1 cellular context compared by ENCODE assay signal in the genomic region with DNA sequence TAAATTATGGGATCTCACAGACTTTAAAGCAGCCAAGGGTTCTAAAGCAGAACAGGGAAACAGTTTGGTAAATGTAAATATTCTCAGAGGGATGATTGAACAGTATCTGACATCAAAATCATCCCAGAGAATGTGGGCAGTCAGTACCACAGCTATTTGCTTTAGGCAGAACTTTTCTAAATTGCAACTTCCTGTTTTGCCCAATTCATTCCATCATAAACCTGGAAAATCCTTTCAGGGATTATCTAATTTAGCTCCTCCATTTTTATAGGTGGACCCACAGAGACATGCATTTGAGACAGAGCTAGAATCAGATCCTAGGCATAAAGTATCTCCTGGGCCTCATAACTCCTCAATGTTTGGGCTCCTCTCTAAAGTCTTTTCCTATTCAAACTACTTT.
TF ChIP-seq lines count a peak whose summit lies in the region.

No MANE protein-coding gene starts in this region.

TF ChIP-seq in SK-N-SH, 30 proteins besides CTCF, POLR2A, EP300 and RAD21:
- no peak for TF ChIP-seq FOXJ3 (CRISPR knock-in tag; IDR thresholded peaks at IDR 0.05)
- TF ChIP-seq ELF1 (IDR thresholded peaks at IDR 0.05), result no peak
- no peak for TF ChIP-seq FOXM1 (IDR thresholded peaks at IDR 0.05; ENCODE audit: low read depth)
- TF ChIP-seq, protein P1, sequence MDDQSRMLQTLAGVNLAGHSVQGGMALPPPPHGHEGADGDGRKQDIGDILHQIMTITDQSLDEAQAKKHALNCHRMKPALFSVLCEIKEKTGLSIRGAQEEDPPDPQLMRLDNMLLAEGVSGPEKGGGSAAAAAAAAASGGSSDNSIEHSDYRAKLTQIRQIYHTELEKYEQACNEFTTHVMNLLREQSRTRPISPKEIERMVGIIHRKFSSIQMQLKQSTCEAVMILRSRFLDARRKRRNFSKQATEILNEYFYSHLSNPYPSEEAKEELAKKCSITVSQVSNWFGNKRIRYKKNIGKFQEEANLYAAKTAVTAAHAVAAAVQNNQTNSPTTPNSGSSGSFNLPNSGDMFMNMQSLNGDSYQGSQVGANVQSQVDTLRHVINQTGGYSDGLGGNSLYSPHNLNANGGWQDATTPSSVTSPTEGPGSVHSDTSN (IDR thresholded peaks at IDR 0.05), result no peak
- no peak for TF ChIP-seq GABPA (IDR thresholded peaks at IDR 0.05; ENCODE audit: low read depth)
- TF ChIP-seq POLR2AphosphoS5 (IDR thresholded peaks at IDR 0.05; ENCODE audit: low read depth, low read length), result no peak
- no peak for TF ChIP-seq TAF1 (IDR thresholded peaks at IDR 0.05; ENCODE audit: borderline replicate concordance, low read depth, low read length)
- no peak for TF ChIP-seq YY1 (IDR thresholded peaks at IDR 0.05; ENCODE audit: low read depth)
- no peak for TF ChIP-seq EZH2phosphoT487 (IDR thresholded peaks at IDR 0.05; ENCODE audit: borderline replicate concordance, low read depth)
- TF ChIP-seq SIN3A (IDR thresholded peaks at IDR 0.05; ENCODE audit: borderline replicate concordance, low read depth, low read length), result no peak
- TF ChIP-seq FOSL2 (IDR thresholded peaks at IDR 0.05; ENCODE audit: borderline replicate concordance, low read depth), result no peak
- no peak for TF ChIP-seq TCF12 (IDR thresholded peaks at IDR 0.05)
- no peak for TF ChIP-seq REST (IDR thresholded peaks at IDR 0.05; ENCODE audit: low read depth, low read length)
- TF ChIP-seq MXI1 (IDR thresholded peaks at IDR 0.05; ENCODE audit: low read depth, low read length), result no peak
- TF ChIP-seq SMC3 (IDR thresholded peaks at IDR 0.05; ENCODE audit: low read depth, low read length), result no peak
- TF ChIP-seq RFX5 (IDR thresholded peaks at IDR 0.05; ENCODE audit: low read length), result no peak
- no peak for TF ChIP-seq IRF3 (IDR thresholded peaks at IDR 0.05; ENCODE audit: low read depth, low read length)
- no peak for TF ChIP-seq CHD2 (IDR thresholded peaks at IDR 0.05; ENCODE audit: low read length, partially characterized antibody)
